In the genomic region with DNA sequence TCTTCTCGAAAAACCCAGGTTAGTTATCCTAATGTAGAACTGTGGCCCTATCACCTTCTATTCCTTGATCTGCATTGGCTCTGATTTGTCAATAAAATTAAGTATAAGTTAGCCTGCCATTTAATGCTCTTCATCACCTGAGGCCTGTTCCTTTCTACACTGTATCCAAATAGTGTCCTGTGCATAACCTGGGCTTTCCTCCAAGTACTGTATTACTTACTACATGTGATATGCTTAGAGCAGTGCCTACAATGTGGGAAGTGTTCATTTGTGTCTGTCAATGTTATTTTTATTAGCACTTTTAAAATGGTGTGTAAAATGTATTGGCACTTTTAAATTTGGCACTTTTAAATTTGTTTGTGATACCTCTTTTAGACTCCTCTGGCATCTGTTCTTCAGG, we compare ENCODE assay signal across 36 cellular contexts.
"Had no signal": no experiment of that assay in that cellular context is flagged by ENCODE, and none has a peak within 500 bp of the region (broad histone marks: within the 10 kb centered on the region; RNA-seq: fewer than 3 reads in every experiment).

No MANE protein-coding gene starts in this region.

- H3K4me2 ChIP-seq: KMS-11 had no signal

- H3K9ac ChIP-seq: KMS-11 had no signal

- ATAC-seq: activated CD8-positive, alpha-beta memory T cell treated with anti-CD3 and anti-CD28 coated beads, Interleukin-2, amount 10 ng/mL, durations not matched to agents 7 days and 5 days; activated naive CD8-positive, alpha-beta T cell treated with anti-CD3 and anti-CD28 coated beads, Interleukin-2, amount 50 U/mL, for 24 hours; PC-3 had no signal

- H3K4me3 ChIP-seq: Peyer's patch had no signal

- H3K9me3 ChIP-seq: Peyer's patch had no signal

- H3K36me3 ChIP-seq: brain microvascular endothelial cell, Peyer's patch, WERI-Rb-1 had no signal

- H3K27me3 ChIP-seq: brain microvascular endothelial cell, Peyer's patch had no signal

- DNase-seq: activated CD4-positive, alpha-beta memory T cell treated with anti-CD3 and anti-CD28 coated beads, Interleukin-2, amount 10 ng/mL, durations not matched to agents 7 days and 5 days; activated CD4-positive, alpha-beta T cell treated with anti-CD3 and anti-CD28 coated beads for 1 hour; activated CD4-positive, alpha-beta T cell treated with anti-CD3 and anti-CD28 coated beads for 48 hours; activated CD4-positive, CD25-positive, alpha-beta regulatory T cell; activated CD8-positive, alpha-beta memory T cell treated with anti-CD3 and anti-CD28 coated beads for 24 hours; activated CD8-positive, alpha-beta memory T cell treated with anti-CD3 and anti-CD28 coated beads, Interleukin-2, amount 10 ng/mL, durations not matched to agents 7 days and 5 days; activated CD8-positive, alpha-beta memory T cell treated with anti-CD3 and anti-CD28 coated beads, Interleukin-2, amount 50 U/mL, for 48 hours; activated effector memory CD4-positive, alpha-beta T cell treated with Interleukin-2 at 50 U/mL for 16 hours; activated naive CD4-positive, alpha-beta T cell treated with anti-CD3 and anti-CD28 coated beads, Interleukin-2, amount 10 ng/mL, durations not matched to agents 7 days and 5 days; activated naive CD8-positive, alpha-beta T cell treated with anti-CD3 and anti-CD28 coated beads, Interleukin-2, amount 50 U/mL, for 24 hours; activated T-cell treated with anti-CD3 and anti-CD28 coated beads, Interleukin-2, amount 50 U/mL, for 48 hours; anterior cingulate cortex; brain microvascular endothelial cell; central memory CD4-positive, alpha-beta T cell; NCI-H1092 treated with DMSO at 0.1 percent for 48 hours; NCI-H1417; NCI-H146; NCI-H187; NCI-H2029 treated with DMSO at 0.1 percent for 48 hours; NCI-H2107; NCI-H2171 treated with DMSO at 0.1 percent for 48 hours; NCI-H2227 treated with DMSO at 0.1 percent for 48 hours; NCI-H446; NCI-H510A treated with DMSO at 0.1 percent for 48 hours; NCI-H526 treated with DMSO at 0.1 percent for 48 hours; NCI-H774; NK-92 treated with Interleukin-12 subunit alpha and Interleukin-12 subunit beta, amount 100 ng/mL, for 24 hours; PC-3; Peyer's patch; RPMI8226; SIG-M5; SW 1271; T-helper 1 cell; T1000; WERI-Rb-1 had no signal

- H3K27ac ChIP-seq: brain microvascular endothelial cell, KMS-11, Peyer's patch, WERI-Rb-1 had no signal

- H3K4me1 ChIP-seq: Peyer's patch had no signal
